1 cellular context compared by ENCODE assay signal in the genomic region with DNA sequence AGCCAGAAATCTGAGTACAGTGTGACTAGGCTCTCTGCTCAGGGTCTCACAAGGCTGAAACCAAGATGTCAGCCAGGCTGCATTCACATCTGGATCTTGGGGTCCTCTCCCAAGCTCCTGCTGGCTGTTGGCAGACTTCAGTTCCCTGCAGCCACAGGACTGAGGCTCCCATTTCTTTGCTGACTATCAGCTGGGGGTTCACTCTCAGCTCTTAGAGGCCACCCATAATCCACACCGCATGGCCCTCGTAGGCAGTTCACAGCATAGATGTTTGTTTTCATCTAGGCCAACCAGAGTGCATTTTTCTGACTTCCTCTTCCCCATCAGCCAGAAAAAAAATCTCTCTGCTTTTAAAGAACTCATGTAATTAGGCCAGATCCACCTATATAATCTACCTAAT.
TF ChIP-seq lines count a peak whose summit lies in the region.

No MANE protein-coding gene starts in this region.

TF ChIP-seq in HepG2, 621 proteins besides CTCF, POLR2A, EP300 and RAD21:
- no peak for TF ChIP-seq GATA4 (IDR thresholded peaks at IDR 0.05; ENCODE audit: borderline replicate concordance, low read depth)
- no peak for TF ChIP-seq ZMYM3 (CRISPR knock-in tag; IDR thresholded peaks at IDR 0.05)
- TF ChIP-seq SCMH1 (CRISPR knock-in tag; IDR thresholded peaks at IDR 0.05; ENCODE audit: borderline replicate concordance): no peak
- no peak for TF ChIP-seq DMAP1 (CRISPR knock-in tag; IDR thresholded peaks at IDR 0.05)
- TF ChIP-seq POLR2G (IDR thresholded peaks at IDR 0.05; ENCODE audit: low read depth, low read length): no peak
- TF ChIP-seq ZNF644 (CRISPR knock-in tag; IDR thresholded peaks at IDR 0.05; ENCODE audit: low read depth): no peak
- TF ChIP-seq MTF1 (CRISPR knock-in tag; IDR thresholded peaks at IDR 0.05): no peak
- no peak for TF ChIP-seq TEAD3 (CRISPR knock-in tag; optimal IDR thresholded peaks at IDR 0.05; ENCODE audit: borderline replicate concordance)
- TF ChIP-seq, protein P1, sequence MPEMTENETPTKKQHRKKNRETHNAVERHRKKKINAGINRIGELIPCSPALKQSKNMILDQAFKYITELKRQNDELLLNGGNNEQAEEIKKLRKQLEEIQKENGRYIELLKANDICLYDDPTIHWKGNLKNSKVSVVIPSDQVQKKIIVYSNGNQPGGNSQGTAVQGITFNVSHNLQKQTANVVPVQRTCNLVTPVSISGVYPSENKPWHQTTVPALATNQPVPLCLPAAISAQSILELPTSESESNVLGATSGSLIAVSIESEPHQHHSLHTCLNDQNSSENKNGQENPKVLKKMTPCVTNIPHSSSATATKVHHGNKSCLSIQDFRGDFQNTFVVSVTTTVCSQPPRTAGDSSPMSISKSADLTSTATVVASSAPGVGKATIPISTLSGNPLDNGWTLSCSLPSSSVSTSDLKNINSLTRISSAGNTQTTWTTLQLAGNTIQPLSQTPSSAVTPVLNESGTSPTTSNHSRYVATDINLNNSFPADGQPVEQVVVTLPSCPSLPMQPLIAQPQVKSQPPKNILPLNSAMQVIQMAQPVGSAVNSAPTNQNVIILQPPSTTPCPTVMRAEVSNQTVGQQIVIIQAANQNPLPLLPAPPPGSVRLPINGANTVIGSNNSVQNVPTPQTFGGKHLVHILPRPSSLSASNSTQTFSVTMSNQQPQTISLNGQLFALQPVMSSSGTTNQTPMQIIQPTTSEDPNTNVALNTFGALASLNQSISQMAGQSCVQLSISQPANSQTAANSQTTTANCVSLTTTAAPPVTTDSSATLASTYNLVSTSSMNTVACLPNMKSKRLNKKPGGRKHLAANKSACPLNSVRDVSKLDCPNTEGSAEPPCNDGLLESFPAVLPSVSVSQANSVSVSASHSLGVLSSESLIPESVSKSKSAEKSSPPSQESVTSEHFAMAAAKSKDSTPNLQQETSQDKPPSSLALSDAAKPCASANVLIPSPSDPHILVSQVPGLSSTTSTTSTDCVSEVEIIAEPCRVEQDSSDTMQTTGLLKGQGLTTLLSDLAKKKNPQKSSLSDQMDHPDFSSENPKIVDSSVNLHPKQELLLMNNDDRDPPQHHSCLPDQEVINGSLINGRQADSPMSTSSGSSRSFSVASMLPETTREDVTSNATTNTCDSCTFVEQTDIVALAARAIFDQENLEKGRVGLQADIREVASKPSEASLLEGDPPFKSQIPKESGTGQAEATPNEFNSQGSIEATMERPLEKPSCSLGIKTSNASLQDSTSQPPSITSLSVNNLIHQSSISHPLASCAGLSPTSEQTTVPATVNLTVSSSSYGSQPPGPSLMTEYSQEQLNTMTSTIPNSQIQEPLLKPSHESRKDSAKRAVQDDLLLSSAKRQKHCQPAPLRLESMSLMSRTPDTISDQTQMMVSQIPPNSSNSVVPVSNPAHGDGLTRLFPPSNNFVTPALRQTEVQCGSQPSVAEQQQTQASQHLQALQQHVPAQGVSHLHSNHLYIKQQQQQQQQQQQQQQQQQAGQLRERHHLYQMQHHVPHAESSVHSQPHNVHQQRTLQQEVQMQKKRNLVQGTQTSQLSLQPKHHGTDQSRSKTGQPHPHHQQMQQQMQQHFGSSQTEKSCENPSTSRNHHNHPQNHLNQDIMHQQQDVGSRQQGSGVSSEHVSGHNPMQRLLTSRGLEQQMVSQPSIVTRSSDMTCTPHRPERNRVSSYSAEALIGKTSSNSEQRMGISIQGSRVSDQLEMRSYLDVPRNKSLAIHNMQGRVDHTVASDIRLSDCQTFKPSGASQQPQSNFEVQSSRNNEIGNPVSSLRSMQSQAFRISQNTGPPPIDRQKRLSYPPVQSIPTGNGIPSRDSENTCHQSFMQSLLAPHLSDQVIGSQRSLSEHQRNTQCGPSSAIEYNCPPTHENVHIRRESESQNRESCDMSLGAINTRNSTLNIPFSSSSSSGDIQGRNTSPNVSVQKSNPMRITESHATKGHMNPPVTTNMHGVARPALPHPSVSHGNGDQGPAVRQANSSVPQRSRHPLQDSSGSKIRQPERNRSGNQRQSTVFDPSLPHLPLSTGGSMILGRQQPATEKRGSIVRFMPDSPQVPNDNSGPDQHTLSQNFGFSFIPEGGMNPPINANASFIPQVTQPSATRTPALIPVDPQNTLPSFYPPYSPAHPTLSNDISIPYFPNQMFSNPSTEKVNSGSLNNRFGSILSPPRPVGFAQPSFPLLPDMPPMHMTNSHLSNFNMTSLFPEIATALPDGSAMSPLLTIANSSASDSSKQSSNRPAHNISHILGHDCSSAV (CRISPR knock-in tag; IDR thresholded peaks at IDR 0.05; ENCODE audit: borderline replicate concordance): no peak
- no peak for TF ChIP-seq NR2F2 (IDR thresholded peaks at IDR 0.05; ENCODE audit: borderline replicate concordance, low read depth)
- TF ChIP-seq ZNF839 (CRISPR knock-in tag; IDR thresholded peaks at IDR 0.05; ENCODE audit: borderline replicate concordance): no peak
- no peak for TF ChIP-seq NBN (conservative IDR thresholded peaks at IDR 0.05)
- no peak for TF ChIP-seq CBX5 (CRISPR knock-in tag; IDR thresholded peaks at IDR 0.05; ENCODE audit: borderline replicate concordance)
- TF ChIP-seq GMEB1 (CRISPR knock-in tag; IDR thresholded peaks at IDR 0.05; ENCODE audit: borderline replicate concordance): no peak
- TF ChIP-seq, protein P2, sequence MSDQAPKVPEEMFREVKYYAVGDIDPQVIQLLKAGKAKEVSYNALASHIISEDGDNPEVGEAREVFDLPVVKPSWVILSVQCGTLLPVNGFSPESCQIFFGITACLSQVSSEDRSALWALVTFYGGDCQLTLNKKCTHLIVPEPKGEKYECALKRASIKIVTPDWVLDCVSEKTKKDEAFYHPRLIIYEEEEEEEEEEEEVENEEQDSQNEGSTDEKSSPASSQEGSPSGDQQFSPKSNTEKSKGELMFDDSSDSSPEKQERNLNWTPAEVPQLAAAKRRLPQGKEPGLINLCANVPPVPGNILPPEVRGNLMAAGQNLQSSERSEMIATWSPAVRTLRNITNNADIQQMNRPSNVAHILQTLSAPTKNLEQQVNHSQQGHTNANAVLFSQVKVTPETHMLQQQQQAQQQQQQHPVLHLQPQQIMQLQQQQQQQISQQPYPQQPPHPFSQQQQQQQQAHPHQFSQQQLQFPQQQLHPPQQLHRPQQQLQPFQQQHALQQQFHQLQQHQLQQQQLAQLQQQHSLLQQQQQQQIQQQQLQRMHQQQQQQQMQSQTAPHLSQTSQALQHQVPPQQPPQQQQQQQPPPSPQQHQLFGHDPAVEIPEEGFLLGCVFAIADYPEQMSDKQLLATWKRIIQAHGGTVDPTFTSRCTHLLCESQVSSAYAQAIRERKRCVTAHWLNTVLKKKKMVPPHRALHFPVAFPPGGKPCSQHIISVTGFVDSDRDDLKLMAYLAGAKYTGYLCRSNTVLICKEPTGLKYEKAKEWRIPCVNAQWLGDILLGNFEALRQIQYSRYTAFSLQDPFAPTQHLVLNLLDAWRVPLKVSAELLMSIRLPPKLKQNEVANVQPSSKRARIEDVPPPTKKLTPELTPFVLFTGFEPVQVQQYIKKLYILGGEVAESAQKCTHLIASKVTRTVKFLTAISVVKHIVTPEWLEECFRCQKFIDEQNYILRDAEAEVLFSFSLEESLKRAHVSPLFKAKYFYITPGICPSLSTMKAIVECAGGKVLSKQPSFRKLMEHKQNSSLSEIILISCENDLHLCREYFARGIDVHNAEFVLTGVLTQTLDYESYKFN (CRISPR knock-in tag; conservative IDR thresholded peaks at IDR 0.05): no peak
- no peak for TF ChIP-seq ISL2 (CRISPR knock-in tag; IDR thresholded peaks at IDR 0.05)
- TF ChIP-seq, protein P3, sequence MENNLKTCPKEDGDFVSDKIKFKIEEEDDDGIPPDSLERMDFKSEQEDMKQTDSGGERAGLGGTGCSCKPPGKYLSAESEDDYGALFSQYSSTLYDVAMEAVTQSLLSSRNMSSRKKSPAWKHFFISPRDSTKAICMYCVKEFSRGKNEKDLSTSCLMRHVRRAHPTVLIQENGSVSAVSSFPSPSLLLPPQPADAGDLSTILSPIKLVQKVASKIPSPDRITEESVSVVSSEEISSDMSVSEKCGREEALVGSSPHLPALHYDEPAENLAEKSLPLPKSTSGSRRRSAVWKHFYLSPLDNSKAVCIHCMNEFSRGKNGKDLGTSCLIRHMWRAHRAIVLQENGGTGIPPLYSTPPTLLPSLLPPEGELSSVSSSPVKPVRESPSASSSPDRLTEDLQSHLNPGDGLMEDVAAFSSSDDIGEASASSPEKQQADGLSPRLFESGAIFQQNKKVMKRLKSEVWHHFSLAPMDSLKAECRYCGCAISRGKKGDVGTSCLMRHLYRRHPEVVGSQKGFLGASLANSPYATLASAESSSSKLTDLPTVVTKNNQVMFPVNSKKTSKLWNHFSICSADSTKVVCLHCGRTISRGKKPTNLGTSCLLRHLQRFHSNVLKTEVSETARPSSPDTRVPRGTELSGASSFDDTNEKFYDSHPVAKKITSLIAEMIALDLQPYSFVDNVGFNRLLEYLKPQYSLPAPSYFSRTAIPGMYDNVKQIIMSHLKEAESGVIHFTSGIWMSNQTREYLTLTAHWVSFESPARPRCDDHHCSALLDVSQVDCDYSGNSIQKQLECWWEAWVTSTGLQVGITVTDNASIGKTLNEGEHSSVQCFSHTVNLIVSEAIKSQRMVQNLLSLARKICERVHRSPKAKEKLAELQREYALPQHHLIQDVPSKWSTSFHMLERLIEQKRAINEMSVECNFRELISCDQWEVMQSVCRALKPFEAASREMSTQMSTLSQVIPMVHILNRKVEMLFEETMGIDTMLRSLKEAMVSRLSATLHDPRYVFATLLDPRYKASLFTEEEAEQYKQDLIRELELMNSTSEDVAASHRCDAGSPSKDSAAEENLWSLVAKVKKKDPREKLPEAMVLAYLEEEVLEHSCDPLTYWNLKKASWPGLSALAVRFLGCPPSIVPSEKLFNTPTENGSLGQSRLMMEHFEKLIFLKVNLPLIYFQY (CRISPR knock-in tag; IDR thresholded peaks at IDR 0.05; ENCODE audit: borderline replicate concordance): no peak
TF ChIP-seq in HepG2: peak in this region for 0.
